In the genomic region with DNA sequence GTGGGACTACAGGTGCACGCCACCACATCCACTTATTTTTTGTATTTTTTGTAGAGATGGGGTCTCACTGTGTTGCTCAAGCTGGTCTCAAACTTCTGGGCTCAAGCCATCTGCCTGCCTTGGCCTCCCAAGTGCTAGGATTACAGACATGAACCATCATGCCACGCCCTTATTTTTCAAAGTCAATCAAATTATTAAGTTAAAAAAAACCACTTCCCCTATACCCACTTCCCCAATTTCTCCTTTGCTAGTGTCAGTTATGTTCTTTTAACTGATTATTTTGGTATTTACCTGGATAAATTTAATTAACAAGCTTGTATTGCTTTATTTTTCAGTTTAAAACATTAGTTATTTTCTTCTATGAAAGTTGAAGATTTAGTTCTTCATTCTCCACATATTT, we compare ENCODE assay signal across 1 cellular context.
A peak's percentile ranks its signal among the peaks of the same experiment; 100 is the strongest.
TF ChIP-seq lines count a peak whose summit lies in the region.

No MANE protein-coding gene starts in this region.

TF ChIP-seq in GM12878, 131 proteins besides CTCF, POLR2A, EP300 and RAD21:
- no peak for TF ChIP-seq SIN3A (IDR thresholded peaks at IDR 0.05; ENCODE audit: low read depth, low read length)
- no peak for TF ChIP-seq SREBF1 (IDR thresholded peaks at IDR 0.05; ENCODE audit: low read length)
- TF ChIP-seq KAT2A (conservative IDR thresholded peaks at IDR 0.05; ENCODE audit: control insufficient read depth, low read depth, low read length) = no peak
- TF ChIP-seq, protein P1, sequence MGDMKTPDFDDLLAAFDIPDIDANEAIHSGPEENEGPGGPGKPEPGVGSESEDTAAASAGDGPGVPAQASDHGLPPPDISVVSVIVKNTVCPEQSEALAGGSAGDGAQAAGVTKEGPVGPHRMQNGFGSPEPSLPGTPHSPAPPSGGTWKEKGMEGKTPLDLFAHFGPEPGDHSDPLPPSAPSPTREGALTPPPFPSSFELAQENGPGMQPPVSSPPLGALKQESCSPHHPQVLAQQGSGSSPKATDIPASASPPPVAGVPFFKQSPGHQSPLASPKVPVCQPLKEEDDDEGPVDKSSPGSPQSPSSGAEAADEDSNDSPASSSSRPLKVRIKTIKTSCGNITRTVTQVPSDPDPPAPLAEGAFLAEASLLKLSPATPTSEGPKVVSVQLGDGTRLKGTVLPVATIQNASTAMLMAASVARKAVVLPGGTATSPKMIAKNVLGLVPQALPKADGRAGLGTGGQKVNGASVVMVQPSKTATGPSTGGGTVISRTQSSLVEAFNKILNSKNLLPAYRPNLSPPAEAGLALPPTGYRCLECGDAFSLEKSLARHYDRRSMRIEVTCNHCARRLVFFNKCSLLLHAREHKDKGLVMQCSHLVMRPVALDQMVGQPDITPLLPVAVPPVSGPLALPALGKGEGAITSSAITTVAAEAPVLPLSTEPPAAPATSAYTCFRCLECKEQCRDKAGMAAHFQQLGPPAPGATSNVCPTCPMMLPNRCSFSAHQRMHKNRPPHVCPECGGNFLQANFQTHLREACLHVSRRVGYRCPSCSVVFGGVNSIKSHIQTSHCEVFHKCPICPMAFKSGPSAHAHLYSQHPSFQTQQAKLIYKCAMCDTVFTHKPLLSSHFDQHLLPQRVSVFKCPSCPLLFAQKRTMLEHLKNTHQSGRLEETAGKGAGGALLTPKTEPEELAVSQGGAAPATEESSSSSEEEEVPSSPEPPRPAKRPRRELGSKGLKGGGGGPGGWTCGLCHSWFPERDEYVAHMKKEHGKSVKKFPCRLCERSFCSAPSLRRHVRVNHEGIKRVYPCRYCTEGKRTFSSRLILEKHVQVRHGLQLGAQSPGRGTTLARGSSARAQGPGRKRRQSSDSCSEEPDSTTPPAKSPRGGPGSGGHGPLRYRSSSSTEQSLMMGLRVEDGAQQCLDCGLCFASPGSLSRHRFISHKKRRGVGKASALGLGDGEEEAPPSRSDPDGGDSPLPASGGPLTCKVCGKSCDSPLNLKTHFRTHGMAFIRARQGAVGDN (IDR thresholded peaks at IDR 0.05) = no peak
- TF ChIP-seq ZSCAN29 (IDR thresholded peaks at IDR 0.05) = no peak
- no peak for TF ChIP-seq RAD51 (IDR thresholded peaks at IDR 0.05)
- TF ChIP-seq SP1 (IDR thresholded peaks at IDR 0.05; ENCODE audit: low read depth, low read length) = no peak
- TF ChIP-seq, protein P2, sequence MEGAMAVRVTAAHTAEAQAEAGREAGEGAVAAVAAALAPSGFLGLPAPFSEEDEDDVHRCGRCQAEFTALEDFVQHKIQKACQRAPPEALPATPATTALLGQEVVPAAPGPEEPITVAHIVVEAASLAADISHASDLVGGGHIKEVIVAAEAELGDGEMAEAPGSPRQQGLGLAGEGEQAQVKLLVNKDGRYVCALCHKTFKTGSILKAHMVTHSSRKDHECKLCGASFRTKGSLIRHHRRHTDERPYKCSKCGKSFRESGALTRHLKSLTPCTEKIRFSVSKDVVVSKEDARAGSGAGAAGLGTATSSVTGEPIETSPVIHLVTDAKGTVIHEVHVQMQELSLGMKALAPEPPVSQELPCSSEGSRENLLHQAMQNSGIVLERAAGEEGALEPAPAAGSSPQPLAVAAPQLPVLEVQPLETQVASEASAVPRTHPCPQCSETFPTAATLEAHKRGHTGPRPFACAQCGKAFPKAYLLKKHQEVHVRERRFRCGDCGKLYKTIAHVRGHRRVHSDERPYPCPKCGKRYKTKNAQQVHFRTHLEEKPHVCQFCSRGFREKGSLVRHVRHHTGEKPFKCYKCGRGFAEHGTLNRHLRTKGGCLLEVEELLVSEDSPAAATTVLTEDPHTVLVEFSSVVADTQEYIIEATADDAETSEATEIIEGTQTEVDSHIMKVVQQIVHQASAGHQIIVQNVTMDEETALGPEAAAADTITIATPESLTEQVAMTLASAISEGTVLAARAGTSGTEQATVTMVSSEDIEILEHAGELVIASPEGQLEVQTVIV (IDR thresholded peaks at IDR 0.05; ENCODE audit: borderline replicate concordance, partially characterized antibody) = no peak
- TF ChIP-seq ZNF207 (IDR thresholded peaks at IDR 0.05; ENCODE audit: borderline replicate concordance) = no peak
- TF ChIP-seq SUPT20H (IDR thresholded peaks at IDR 0.05; ENCODE audit: borderline replicate concordance, control insufficient read depth, low read depth, low read length) = no peak
- TF ChIP-seq SPI1 (IDR thresholded peaks at IDR 0.05; ENCODE audit: borderline replicate concordance, insufficient read depth, low read depth, low read length) = peak; percentile 61; the same call in 1 of the 2 replicates
- TF ChIP-seq ETV6 (conservative IDR thresholded peaks at IDR 0.05 in 1 of 2, IDR thresholded peaks at IDR 0.05 in 1 of 2; ENCODE audit: borderline replicate concordance in 1 of 2, low read depth in 1 of 2) = peak in 1 of 2 experiments; percentile 57; a peak in 1 of 4 replicates
- TF ChIP-seq KDM1A (IDR thresholded peaks at IDR 0.05; ENCODE audit: borderline replicate concordance) = no peak
